Comparison of ENCODE assay signal across 26 cellular contexts in the genomic region with DNA sequence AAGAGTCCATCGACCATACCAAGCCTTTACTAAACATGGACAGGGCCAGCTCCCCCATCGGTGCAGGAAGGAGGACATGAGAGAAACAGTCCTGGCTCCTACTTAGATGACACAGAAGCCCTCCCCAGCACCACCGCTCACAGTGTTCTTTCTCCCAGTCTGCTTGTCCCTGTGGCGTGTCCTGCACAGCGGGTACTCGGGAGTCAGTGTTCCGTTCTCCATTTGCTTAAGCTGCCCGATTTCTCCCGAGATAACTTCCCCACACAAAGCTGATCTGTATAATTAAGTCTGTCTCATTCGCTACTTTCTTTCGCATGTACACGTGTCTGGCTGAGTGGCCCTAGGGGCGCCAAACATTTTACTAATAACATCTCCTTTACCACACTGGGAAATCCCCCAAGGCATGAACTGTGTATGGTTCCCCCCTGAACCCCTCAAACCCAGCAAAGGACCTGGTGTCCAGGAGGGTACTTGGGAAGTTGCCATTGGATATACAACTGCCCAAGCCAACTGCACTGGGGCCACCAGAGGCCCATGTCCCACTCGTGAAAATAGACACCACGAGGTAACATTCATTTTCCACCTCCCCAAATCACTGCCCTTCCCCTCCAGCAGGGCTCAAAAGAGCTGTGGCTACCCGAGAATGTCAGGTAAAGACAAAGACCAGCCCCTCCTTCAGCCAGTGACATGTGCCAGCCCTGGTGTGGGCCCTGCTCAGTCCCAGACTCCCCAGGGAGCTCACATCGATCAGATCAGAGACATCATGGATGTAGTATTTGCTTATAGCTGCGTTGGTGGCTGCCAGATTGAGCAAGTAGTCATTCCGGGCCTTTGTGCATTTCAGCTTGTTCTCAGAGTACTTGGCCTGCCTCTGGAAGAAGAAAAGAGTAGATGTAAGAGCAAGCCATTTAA.
"Had no signal": no experiment of that assay in that cellular context is flagged by ENCODE, and none has a peak within 500 bp of the region (broad histone marks: within the 10 kb centered on the region; RNA-seq: fewer than 3 reads in every experiment).

No MANE protein-coding gene starts in this region.

- ATAC-seq: activated CD4-positive, alpha-beta T cell treated with anti-CD3 and anti-CD28 coated beads for 36 hours; activated CD8-positive, alpha-beta T cell treated with anti-CD3 and anti-CD28 coated beads for 36 hours; activated T-cell treated with anti-CD3 and anti-CD28 coated beads, Interleukin-2, amount 50 U/mL, for 72 hours; PC-3; T-cell had no signal

- H3K9me3 ChIP-seq: adrenal gland, breast epithelium had no signal

- H3K27me3 ChIP-seq: adrenal gland, breast epithelium had no signal

- H3K4me1 ChIP-seq: adrenal gland, breast epithelium had no signal

- FAIRE-seq: RCC 7860, TTC549 had no signal

- H3K36me3 ChIP-seq: breast epithelium had no signal

- H3K27ac ChIP-seq: breast epithelium, VCaP had no signal

- H3K4me3 ChIP-seq: adrenal gland, breast epithelium had no signal

- DNase-seq: activated CD4-positive, alpha-beta T cell treated with anti-CD3 and anti-CD28 coated beads for 36 hours; activated CD4-positive, alpha-beta T cell treated with anti-CD3 and anti-CD28 coated beads, Interleukin-2, amount 50 U/mL, for 1 hour; activated CD8-positive, alpha-beta memory T cell treated with anti-CD3 and anti-CD28 coated beads, Interleukin-2, amount 50 U/mL, for 4 hours; activated CD8-positive, alpha-beta T cell treated with anti-CD3 and anti-CD28 coated beads for 36 hours; activated naive CD4-positive, alpha-beta T cell treated with anti-CD3 and anti-CD28 coated beads, Interleukin-2, amount 50 U/mL, for 16 hours; activated naive CD8-positive, alpha-beta T cell treated with anti-CD3 and anti-CD28 coated beads, Interleukin-2, amount 10 ng/mL, durations not matched to agents 7 days and 5 days; activated T-cell treated with anti-CD3 and anti-CD28 coated beads, Interleukin-2, amount 50 U/mL, for 72 hours; anterior cingulate cortex; Karpas-422; MM.1S; NCI-H1105; NCI-H1436; NCI-H1694 treated with DMSO at 0.1 percent for 48 hours; NCI-H2029 treated with DMSO at 0.1 percent for 48 hours; NCI-H345; NCI-H510A treated with DMSO at 0.1 percent for 48 hours; PC-3; SHP77 treated with DMSO at 0.1 percent for 48 hours; T-cell; T-helper 2 cell; T1000 had no signal
